In genomic region chr6:683742-684440, GRCh38 we compare ENCODE assay signal across 1 cellular context.
TF ChIP-seq lines count a peak whose summit lies in the region.

No MANE protein-coding gene starts in this region.

TF ChIP-seq in K562, 482 proteins besides CTCF, POLR2A, EP300 and RAD21 (continued from another document):
- 0 out of 2 replicates have a peak, but pooled peaks have one; percentile 23 for TF ChIP-seq CREM (IDR thresholded peaks at IDR 0.05; ENCODE audit: low read depth)
- TF ChIP-seq CBFA2T3 (IDR thresholded peaks at IDR 0.05): peak; percentile 71
- TF ChIP-seq, protein P1, sequence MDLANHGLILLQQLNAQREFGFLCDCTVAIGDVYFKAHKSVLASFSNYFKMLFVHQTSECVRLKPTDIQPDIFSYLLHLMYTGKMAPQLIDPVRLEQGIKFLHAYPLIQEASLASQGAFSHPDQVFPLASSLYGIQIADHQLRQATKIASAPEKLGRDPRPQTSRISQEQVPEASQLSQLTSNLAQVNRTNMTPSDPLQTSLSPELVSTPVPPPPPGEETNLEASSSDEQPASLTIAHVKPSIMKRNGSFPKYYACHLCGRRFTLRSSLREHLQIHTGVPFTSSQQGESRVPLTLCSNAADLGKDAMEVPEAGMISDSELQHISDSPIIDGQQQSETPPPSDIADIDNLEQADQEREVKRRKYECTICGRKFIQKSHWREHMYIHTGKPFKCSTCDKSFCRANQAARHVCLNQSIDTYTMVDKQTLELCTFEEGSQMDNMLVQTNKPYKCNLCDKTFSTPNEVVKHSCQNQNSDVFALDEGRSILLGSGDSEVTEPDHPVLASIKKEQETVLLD (IDR thresholded peaks at IDR 0.05): no peak
- peak; percentile 43; the same call in 1 of the 2 replicates for TF ChIP-seq HMBOX1 (IDR thresholded peaks at IDR 0.05)
- TF ChIP-seq DMBX1 (CRISPR knock-in tag; IDR thresholded peaks at IDR 0.05; ENCODE audit: borderline replicate concordance): peak; percentile 44; the same call in 1 of the 2 replicates
- peak; percentile 85 to 90 for TF ChIP-seq KDM1A (IDR thresholded peaks at IDR 0.05)
- TF ChIP-seq TAF9B (IDR thresholded peaks at IDR 0.05; ENCODE audit: partially characterized antibody): no peak
- TF ChIP-seq TEAD1 (CRISPR knock-in tag; IDR thresholded peaks at IDR 0.05): 0 out of 4 replicates have a peak, but pooled peaks of 1 of the 2 experiments have one; percentile 14
- TF ChIP-seq, protein P2, sequence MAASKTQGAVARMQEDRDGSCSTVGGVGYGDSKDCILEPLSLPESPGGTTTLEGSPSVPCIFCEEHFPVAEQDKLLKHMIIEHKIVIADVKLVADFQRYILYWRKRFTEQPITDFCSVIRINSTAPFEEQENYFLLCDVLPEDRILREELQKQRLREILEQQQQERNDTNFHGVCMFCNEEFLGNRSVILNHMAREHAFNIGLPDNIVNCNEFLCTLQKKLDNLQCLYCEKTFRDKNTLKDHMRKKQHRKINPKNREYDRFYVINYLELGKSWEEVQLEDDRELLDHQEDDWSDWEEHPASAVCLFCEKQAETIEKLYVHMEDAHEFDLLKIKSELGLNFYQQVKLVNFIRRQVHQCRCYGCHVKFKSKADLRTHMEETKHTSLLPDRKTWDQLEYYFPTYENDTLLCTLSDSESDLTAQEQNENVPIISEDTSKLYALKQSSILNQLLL (CRISPR knock-in tag; IDR thresholded peaks at IDR 0.05; ENCODE audit: borderline replicate concordance): no peak
- TF ChIP-seq, protein P3, sequence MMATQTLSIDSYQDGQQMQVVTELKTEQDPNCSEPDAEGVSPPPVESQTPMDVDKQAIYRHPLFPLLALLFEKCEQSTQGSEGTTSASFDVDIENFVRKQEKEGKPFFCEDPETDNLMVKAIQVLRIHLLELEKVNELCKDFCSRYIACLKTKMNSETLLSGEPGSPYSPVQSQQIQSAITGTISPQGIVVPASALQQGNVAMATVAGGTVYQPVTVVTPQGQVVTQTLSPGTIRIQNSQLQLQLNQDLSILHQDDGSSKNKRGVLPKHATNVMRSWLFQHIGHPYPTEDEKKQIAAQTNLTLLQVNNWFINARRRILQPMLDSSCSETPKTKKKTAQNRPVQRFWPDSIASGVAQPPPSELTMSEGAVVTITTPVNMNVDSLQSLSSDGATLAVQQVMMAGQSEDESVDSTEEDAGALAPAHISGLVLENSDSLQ (IDR thresholded peaks at IDR 0.05): peak; percentile 88
- 0 out of 2 replicates have a peak, but pooled peaks have one; percentile 24 for TF ChIP-seq SMARCE1 (IDR thresholded peaks at IDR 0.05)
- peak; percentile 60 for TF ChIP-seq DPF2 (IDR thresholded peaks at IDR 0.05)
- peak; percentile 48; the same call in 1 of the 2 replicates for TF ChIP-seq LEF1 (IDR thresholded peaks at IDR 0.05)
- peak; percentile 12; the same call in 1 of the 2 replicates for TF ChIP-seq HBP1 (CRISPR knock-in tag; IDR thresholded peaks at IDR 0.05)
- TF ChIP-seq, protein P4, sequence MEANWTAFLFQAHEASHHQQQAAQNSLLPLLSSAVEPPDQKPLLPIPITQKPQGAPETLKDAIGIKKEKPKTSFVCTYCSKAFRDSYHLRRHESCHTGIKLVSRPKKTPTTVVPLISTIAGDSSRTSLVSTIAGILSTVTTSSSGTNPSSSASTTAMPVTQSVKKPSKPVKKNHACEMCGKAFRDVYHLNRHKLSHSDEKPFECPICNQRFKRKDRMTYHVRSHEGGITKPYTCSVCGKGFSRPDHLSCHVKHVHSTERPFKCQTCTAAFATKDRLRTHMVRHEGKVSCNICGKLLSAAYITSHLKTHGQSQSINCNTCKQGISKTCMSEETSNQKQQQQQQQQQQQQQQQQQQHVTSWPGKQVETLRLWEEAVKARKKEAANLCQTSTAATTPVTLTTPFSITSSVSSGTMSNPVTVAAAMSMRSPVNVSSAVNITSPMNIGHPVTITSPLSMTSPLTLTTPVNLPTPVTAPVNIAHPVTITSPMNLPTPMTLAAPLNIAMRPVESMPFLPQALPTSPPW (CRISPR knock-in tag; IDR thresholded peaks at IDR 0.05): peak; percentile 76
- peak; percentile 46; the same call in 1 of the 2 replicates for TF ChIP-seq NBN (IDR thresholded peaks at IDR 0.05; ENCODE audit: low read depth)
- peak in 1 of 2 experiments; percentile 32 for TF ChIP-seq E2F6 (IDR thresholded peaks at IDR 0.05; ENCODE audit: borderline replicate concordance in 1 of 2, extremely low read depth in 1 of 2, insufficient read depth in 1 of 2, insufficient read length in 1 of 2, low read depth in 1 of 2, low read length in 1 of 2, poor library complexity in 1 of 2, severe bottlenecking in 1 of 2)
- TF ChIP-seq L3MBTL2 (IDR thresholded peaks at IDR 0.05): 0 out of 2 replicates have a peak, but pooled peaks have one; percentile 15
- 0 out of 2 replicates have a peak, but pooled peaks have one; percentile 17 for TF ChIP-seq ATF7 (IDR thresholded peaks at IDR 0.05)
- TF ChIP-seq PHTF2 (CRISPR knock-in tag; IDR thresholded peaks at IDR 0.05): no peak
- peak; percentile 41 for TF ChIP-seq HDAC3 (IDR thresholded peaks at IDR 0.05; ENCODE audit: borderline replicate concordance, partially characterized antibody)
- TF ChIP-seq POU5F1 (IDR thresholded peaks at IDR 0.05; ENCODE audit: borderline replicate concordance, low read depth, low read length, partially characterized antibody): no peak
- peak in 1 of 2 experiments; percentile 55; a peak in 1 of 4 replicates for TF ChIP-seq TRIM24 (IDR thresholded peaks at IDR 0.05)
- TF ChIP-seq HES1 (IDR thresholded peaks at IDR 0.05; ENCODE audit: low read depth): 0 out of 2 replicates have a peak, but pooled peaks have one; percentile 28
- TF ChIP-seq HDAC1 (IDR thresholded peaks at IDR 0.05): peak in 1 of 2 experiments; percentile 87; a peak in 2 of 4 replicates
